12 cellular contexts compared by ENCODE assay signal in genomic region chr14:28375295-28375694, GRCh38.
DNase-seq lines count a peak whose midpoint lies in the region; ATAC-seq, FAIRE-seq and TF ChIP-seq lines count a peak whose summit lies in the region.
"Had no signal": no experiment of that assay in that cellular context is flagged by ENCODE, and none has a peak within 500 bp of the region (broad histone marks: within the 10 kb centered on the region; RNA-seq: fewer than 3 reads in every experiment).

No MANE protein-coding gene starts in this region.

- peak; percentile 79 for TF ChIP-seq CTCF in PC-3 (conservative IDR thresholded peaks at IDR 0.05; ENCODE audit: low read depth, low read length)
- peak; percentile 88 for TF ChIP-seq CTCF in epithelial cell of esophagus (IDR thresholded peaks at IDR 0.05; ENCODE audit: insufficient read depth, low read depth, low read length, missing control alignments)
- TF ChIP-seq CTCF in progenitor cell of endocrine pancreas (IDR thresholded peaks at IDR 0.05; ENCODE audit: unreplicated experiment), result peak; percentile 65
- no peak for TF ChIP-seq CTCF in osteoblast (IDR thresholded peaks at IDR 0.05; ENCODE audit: extremely low read depth, low read depth, low read length)

- no peaks in the 10 kb centered on the region for H3K27me3 Mint-ChIP-seq in progenitor cell of endocrine pancreas

- ATAC-seq in PC-3 (peak; percentile 59; the same call in 1 of the 2 replicates), GM21723 (IDR thresholded peaks at IDR 0.05; ENCODE audit: unreplicated experiment) (no peak)
- ATAC-seq: heart left ventricle, Right ventricle myocardium inferior had no signal

- FAIRE-seq in frontal cortex (lab: Jason Lieb, UNC), result no peak

- BruUV-seq in PC-3 (replicated peaks; lab: Mats Ljungman, UMichigan), result no TSS peak

- H3K9me2 ChIP-seq in PC-3 (replicated peaks; ENCODE audit: low read length), result no peaks in the 10 kb centered on the region

- H3K4me3 Mint-ChIP-seq in progenitor cell of endocrine pancreas (ENCODE audit: low read depth), result no peak overlapping the region
- H3K4me3 Mint-ChIP-seq: activated naive CD4-positive, alpha-beta T cell treated with anti-CD3 and anti-CD28 coated beads for 36 hours had no signal

- H3K9me3 ChIP-seq in PC-3 (ENCODE audit: low read length) (no peaks in the 10 kb centered on the region), osteoblast (ENCODE audit: low read depth, low read length) (no peaks in the 10 kb centered on the region)

- no peaks in the 10 kb centered on the region for H3K36me3 ChIP-seq in PC-3 (ENCODE audit: low read depth, low read length)
- no peaks in the 10 kb centered on the region for H3K36me3 ChIP-seq in osteoblast (ENCODE audit: insufficient read depth, low read length)
- H3K36me3 ChIP-seq: heart left ventricle had no signal

- H3K4me3 ChIP-seq in PC-3 (ENCODE audit: low read length) (no peak overlapping the region), epithelial cell of esophagus (ENCODE audit: low read length) (no peak overlapping the region), osteoblast (ENCODE audit: insufficient read depth, low read length) (no peak overlapping the region)
- H3K4me3 ChIP-seq: heart left ventricle had no signal

- no peak overlapping the region for H3K4me2 ChIP-seq in PC-3 (ENCODE audit: low read length)
- H3K4me2 ChIP-seq in osteoblast (ENCODE audit: insufficient read depth, low read length), result no peak overlapping the region

- no peaks in the 10 kb centered on the region for H3F3A ChIP-seq in PC-3 (ENCODE audit: low read length, unreplicated experiment)

- no peaks in the 10 kb centered on the region for H3K4me1 Mint-ChIP-seq in progenitor cell of endocrine pancreas (ENCODE audit: low read depth)

- intact Hi-C loops in PC-3 (cut with micrococcal nuclease), result loop anchor here (5.0 kb wide), 1 partner anchor 232 kb away; no protein-coding TSS in a partner anchor

- H3K9me3 Mint-ChIP-seq in progenitor cell of endocrine pancreas (ENCODE audit: low read depth), result no peaks in the 10 kb centered on the region

- POLR2A ChIA-PET in PC-3 (lab: Charles Lee; ENCODE audit: unreplicated experiment), result no interaction called here

- H4K20me1 ChIP-seq in PC-3 (ENCODE audit: low read length) (no peaks in the 10 kb centered on the region), osteoblast (ENCODE audit: insufficient read depth, low read length) (no peaks in the 10 kb centered on the region)

- H3K36me3 Mint-ChIP-seq in progenitor cell of endocrine pancreas (ENCODE audit: insufficient read depth), result no peaks in the 10 kb centered on the region

- H3K27ac ChIP-seq in PC-3 (ENCODE audit: low read length) (no peak overlapping the region), osteoblast (ENCODE audit: low read depth, low read length) (no peak overlapping the region)
- H3K27ac ChIP-seq: heart left ventricle had no signal

- H3K27me3 ChIP-seq in PC-3 (ENCODE audit: low read length) (no peaks in the 10 kb centered on the region), osteoblast (ENCODE audit: insufficient read depth, low read length) (no peaks in the 10 kb centered on the region)
- H3K27me3 ChIP-seq: heart left ventricle had no signal

- H3K4me1 ChIP-seq in PC-3 (ENCODE audit: insufficient read depth, low read length) (peaks cover under 1% of the 10 kb centered on the region), osteoblast (ENCODE audit: insufficient read depth, low read length) (no peaks in the 10 kb centered on the region)
- H3K4me1 ChIP-seq: heart left ventricle had no signal

- DNase-seq in NCI-H146 (lab: John Stamatoyannopoulos, UW), result peak; percentile 3
- DNase-seq in NCI-H146 treated with DMSO at 0.1 percent for 48 hours (lab: John Stamatoyannopoulos, UW; ENCODE audit: unreplicated experiment), result no peak
- DNase-seq in PC-3, result peak; percentile 56
- DNase-seq in epithelial cell of esophagus (ENCODE audit: low read depth), result peak; percentile 64
- DNase-seq in progenitor cell of endocrine pancreas (ENCODE audit: low spot score, unreplicated experiment), result no peak
- DNase-seq in osteoblast (ENCODE audit: insufficient read length, low spot score, missing footprints), result no peak
- no peak for DNase-seq in frontal cortex (ENCODE audit: low spot score in 2 of 2)
- DNase-seq: activated naive CD4-positive, alpha-beta T cell treated with anti-CD3 and anti-CD28 coated beads for 36 hours; heart left ventricle; stimulated activated naive CD4-positive, alpha-beta T cell treated with Interleukin-2 at 50 U/mL for 16 hours had no signal

- H3K79me2 ChIP-seq in PC-3 (ENCODE audit: low read length), result no peaks in the 10 kb centered on the region
- no peaks in the 10 kb centered on the region for H3K79me2 ChIP-seq in osteoblast (ENCODE audit: insufficient read depth, low read length)

- no peak overlapping the region for H2AFZ ChIP-seq in PC-3 (ENCODE audit: low read length)
- no peak overlapping the region for H2AFZ ChIP-seq in osteoblast (ENCODE audit: low read length)

- no peak overlapping the region for H3K9ac ChIP-seq in PC-3 (ENCODE audit: low read length)

- H3K27ac Mint-ChIP-seq in progenitor cell of endocrine pancreas, result no peak overlapping the region
- H3K27ac Mint-ChIP-seq: activated naive CD4-positive, alpha-beta T cell treated with anti-CD3 and anti-CD28 coated beads for 36 hours had no signal

- CTCF ChIA-PET in PC-3 (lab: Charles Lee), result no interaction called here

Comparison
In these comparisons a context has a peak if more than half of its experiments do, and no peak if none do; other contexts are left out.
1. DNase-seq: peak in NCI-H146 (single experiment), PC-3 (single experiment) and epithelial cell of esophagus (single experiment); none in NCI-H146 treated with DMSO at 0.1 percent for 48 hours (single experiment), progenitor cell of endocrine pancreas (single experiment), osteoblast (single experiment) and frontal cortex (0 of 2).